Comparison of ENCODE assay signal across 1 cellular context in genomic region chr4:104868942-104869341, GRCh38.
TF ChIP-seq lines count a peak whose summit lies in the region.

No MANE protein-coding gene starts in this region.

TF ChIP-seq in GM12878, 131 proteins besides CTCF, POLR2A, EP300 and RAD21 (continued from another document):
- TF ChIP-seq, protein P1, sequence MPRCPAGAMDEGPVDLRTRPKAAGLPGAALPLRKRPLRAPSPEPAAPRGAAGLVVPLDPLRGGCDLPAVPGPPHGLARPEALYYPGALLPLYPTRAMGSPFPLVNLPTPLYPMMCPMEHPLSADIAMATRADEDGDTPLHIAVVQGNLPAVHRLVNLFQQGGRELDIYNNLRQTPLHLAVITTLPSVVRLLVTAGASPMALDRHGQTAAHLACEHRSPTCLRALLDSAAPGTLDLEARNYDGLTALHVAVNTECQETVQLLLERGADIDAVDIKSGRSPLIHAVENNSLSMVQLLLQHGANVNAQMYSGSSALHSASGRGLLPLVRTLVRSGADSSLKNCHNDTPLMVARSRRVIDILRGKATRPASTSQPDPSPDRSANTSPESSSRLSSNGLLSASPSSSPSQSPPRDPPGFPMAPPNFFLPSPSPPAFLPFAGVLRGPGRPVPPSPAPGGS (IDR thresholded peaks at IDR 0.05; ENCODE audit: borderline replicate concordance, insufficient read depth, low read depth, low read length, poor library complexity, severe bottlenecking), result peak; percentile 87
- TF ChIP-seq BMI1 (IDR thresholded peaks at IDR 0.05; ENCODE audit: borderline replicate concordance), result peak; percentile 85
- TF ChIP-seq SMAD5 (IDR thresholded peaks at IDR 0.05; ENCODE audit: low read depth), result no peak
- TF ChIP-seq CREM (IDR thresholded peaks at IDR 0.05; ENCODE audit: low read depth), result peak; percentile 92
- TF ChIP-seq PAX5 (IDR thresholded peaks at IDR 0.05; ENCODE audit: borderline replicate concordance, low read depth, low read length), result peak; percentile 81; the same call in 1 of the 2 replicates
- TF ChIP-seq POU2F2 (IDR thresholded peaks at IDR 0.05; ENCODE audit: borderline replicate concordance, low read depth, low read length), result 0 out of 3 replicates have a peak, but pooled peaks have one; percentile 49
- no peak for TF ChIP-seq RFX5 (IDR thresholded peaks at IDR 0.05; ENCODE audit: low read depth, low read length)
- TF ChIP-seq ZBTB33 (IDR thresholded peaks at IDR 0.05), result no peak
- peak; percentile 97 to 98 for TF ChIP-seq IKZF2 (IDR thresholded peaks at IDR 0.05)
